In genomic region chr20:41748051-41748450, GRCh38 we compare ENCODE assay signal across 24 cellular contexts.
"Had no signal": no experiment of that assay in that cellular context is flagged by ENCODE, and none has a peak within 500 bp of the region (broad histone marks: within the 10 kb centered on the region; RNA-seq: fewer than 3 reads in every experiment).

No MANE protein-coding gene starts in this region.

- ATAC-seq: activated T-helper 17 cell treated with anti-CD3 and anti-CD28 coated beads, Interleukin-2, amount 50 U/mL, for 72 hours; PC-3 had no signal

- H3K9ac ChIP-seq: KMS-11 had no signal

- H3K4me2 ChIP-seq: KMS-11 had no signal

- H3K9me3 Mint-ChIP-seq: activated CD4-positive, alpha-beta memory T cell treated with anti-CD3 and anti-CD28 coated beads, Interleukin-2, amount 10 ng/mL, durations not matched to agents 7 days and 5 days; activated CD4-positive, alpha-beta T cell treated with anti-CD3 and anti-CD28 coated beads, Interleukin-2, amount 10 ng/mL, durations not matched to agents 7 days and 5 days; activated naive CD4-positive, alpha-beta T cell treated with anti-CD3 and anti-CD28 coated beads for 36 hours; T-helper 1 cell treated with Interleukin-12 subunit alpha and Interleukin-12 subunit beta and Interleukin-4 antibody, amounts not matched to agents 30 μg/mL and 1 μg/mL, for 36 hours had no signal

- FAIRE-seq: astrocyte, RCC 7860 had no signal

- H3K4me1 Mint-ChIP-seq: activated CD4-positive, alpha-beta memory T cell treated with anti-CD3 and anti-CD28 coated beads, Interleukin-2, amount 10 ng/mL, durations not matched to agents 7 days and 5 days; activated CD4-positive, alpha-beta T cell treated with anti-CD3 and anti-CD28 coated beads, Interleukin-2, amount 10 ng/mL, durations not matched to agents 7 days and 5 days; activated T-helper 17 cell treated with anti-CD3 and anti-CD28 coated beads, Interleukin-2, amount 50 U/mL, for 72 hours; brain had no signal

- DNase-seq: activated CD4-positive, alpha-beta memory T cell treated with anti-CD3 and anti-CD28 coated beads, Interleukin-2, amount 10 ng/mL, durations not matched to agents 7 days and 5 days; activated CD4-positive, alpha-beta T cell treated with anti-CD3 and anti-CD28 coated beads, Interleukin-2, amount 10 ng/mL, durations not matched to agents 7 days and 5 days; activated CD4-positive, CD25-positive, alpha-beta regulatory T cell treated with anti-CD3 and anti-CD28 coated beads, Interleukin-2, amount 50 U/mL, for 72 hours; activated gamma-delta T cell; activated naive CD4-positive, alpha-beta T cell treated with anti-CD3 and anti-CD28 coated beads for 36 hours; activated T-cell treated with anti-CD3 and anti-CD28 coated beads for 4 hours; activated T-cell treated with anti-CD3 and anti-CD28 coated beads, Interleukin-2, amount 50 U/mL, for 48 hours; amygdala; MV-4-11; NCI-H1092 treated with DMSO at 0.1 percent for 48 hours; NCI-H1436; NCI-H1694 treated with DMSO at 0.1 percent for 48 hours; NCI-H2029 treated with DMSO at 0.1 percent for 48 hours; NCI-H446; NCI-H524; PC-3; SHP77 treated with DMSO at 0.1 percent for 48 hours had no signal

- H3K27ac ChIP-seq: KMS-11 had no signal

- H3K36me3 Mint-ChIP-seq: activated naive CD8-positive, alpha-beta T cell; brain had no signal

- H3K27ac Mint-ChIP-seq: activated CD4-positive, alpha-beta memory T cell treated with anti-CD3 and anti-CD28 coated beads, Interleukin-2, amount 10 ng/mL, durations not matched to agents 7 days and 5 days; activated CD4-positive, alpha-beta T cell treated with anti-CD3 and anti-CD28 coated beads, Interleukin-2, amount 10 ng/mL, durations not matched to agents 7 days and 5 days; activated naive CD4-positive, alpha-beta T cell treated with anti-CD3 and anti-CD28 coated beads for 36 hours; activated naive CD8-positive, alpha-beta T cell; activated T-helper 17 cell treated with anti-CD3 and anti-CD28 coated beads, Interleukin-2, amount 50 U/mL, for 72 hours; brain; T-helper 1 cell treated with Interleukin-12 subunit alpha and Interleukin-12 subunit beta and Interleukin-4 antibody, amounts not matched to agents 30 μg/mL and 1 μg/mL, for 36 hours had no signal

- H3K4me3 Mint-ChIP-seq: activated CD4-positive, alpha-beta memory T cell treated with anti-CD3 and anti-CD28 coated beads, Interleukin-2, amount 10 ng/mL, durations not matched to agents 7 days and 5 days; activated CD4-positive, alpha-beta T cell treated with anti-CD3 and anti-CD28 coated beads, Interleukin-2, amount 10 ng/mL, durations not matched to agents 7 days and 5 days; activated naive CD4-positive, alpha-beta T cell treated with anti-CD3 and anti-CD28 coated beads for 36 hours; activated naive CD8-positive, alpha-beta T cell; activated T-helper 17 cell treated with anti-CD3 and anti-CD28 coated beads, Interleukin-2, amount 50 U/mL, for 72 hours; brain; T-helper 1 cell treated with Interleukin-12 subunit alpha and Interleukin-12 subunit beta and Interleukin-4 antibody, amounts not matched to agents 30 μg/mL and 1 μg/mL, for 36 hours had no signal
